33 cellular contexts compared by ENCODE assay signal in genomic region chr12:71752887-71753286, GRCh38.
"Had no signal": no experiment of that assay in that cellular context is flagged by ENCODE, and none has a peak within 500 bp of the region (broad histone marks: within the 10 kb centered on the region; RNA-seq: fewer than 3 reads in every experiment).

No MANE protein-coding gene starts in this region.

- H3K27me3 ChIP-seq: ascending aorta, colonic mucosa, dorsolateral prefrontal cortex, ovary, thyroid gland, upper lobe of left lung, vagina had no signal

- H3K4me3 ChIP-seq: adrenal gland, ascending aorta, cardiac muscle cell, colonic mucosa, dorsolateral prefrontal cortex, heart left ventricle, ovary, psoas muscle, smooth muscle cell, stomach, thyroid gland, upper lobe of left lung, vagina had no signal

- H3K36me3 ChIP-seq: adrenal gland, cardiac muscle cell, colonic mucosa, ovary, thyroid gland, vagina had no signal

- ATAC-seq: activated T-cell treated with anti-CD3 and anti-CD28 coated beads, Interleukin-2, amount 50 U/mL, for 72 hours; heart left ventricle; left colon; psoas muscle; stimulated activated naive B cell treated with anti-CD40 and anti-IgM and Interleukin-4, amounts not matched to agents 10 μg/mL and 1 μg/mL and 100 μg/mL, for 72 hours; T-helper 17 cell had no signal

- DNase-seq: activated CD4-positive, alpha-beta T cell treated with anti-CD3 and anti-CD28 coated beads for 4 hours; activated CD4-positive, alpha-beta T cell treated with anti-CD3 and anti-CD28 coated beads, Interleukin-2, amount 50 U/mL, for 4 hours; activated CD4-positive, CD25-positive, alpha-beta regulatory T cell; activated naive CD4-positive, alpha-beta T cell treated with Interleukin-2 at 50 U/mL for 16 hours; activated T-cell treated with anti-CD3 and anti-CD28 coated beads for 4 hours; activated T-cell treated with anti-CD3 and anti-CD28 coated beads, Interleukin-2, amount 50 U/mL, for 72 hours; adrenal gland; cerebellar nuclear complex; colonic mucosa; dorsolateral prefrontal cortex; effector memory CD4-positive, alpha-beta T cell; heart left ventricle; hypothalamus; immature natural killer cell; kidney; left colon; naive B cell; nephron progenitor cell; ovary; psoas muscle; stimulated activated CD4-positive, alpha-beta T cell treated with anti-CD3 and anti-CD28 coated beads, Interleukin-1b, Interleukin-23, amount 100 ng/mL, for 48 hours; stimulated activated CD4-positive, alpha-beta T cell treated with anti-CD3 and anti-CD28 coated beads, Interleukin-4, amount 100 ng/mL, for 4 hours; stimulated activated CD8-positive, alpha-beta memory T cell treated with anti-CD3 and anti-CD28 coated beads, Interleukin-4, amount 100 ng/mL, for 48 hours; stimulated activated naive B cell treated with anti-CD40 and anti-IgM and Interleukin-4, amounts not matched to agents 10 μg/mL and 1 μg/mL and 100 μg/mL, for 72 hours; stomach; T-helper 17 cell; T1000; thyroid gland; upper lobe of left lung had no signal

- H3K9me3 ChIP-seq: adrenal gland, ascending aorta, colonic mucosa, ovary, psoas muscle, stomach, thyroid gland, vagina had no signal

- H3K27ac ChIP-seq: adrenal gland, ascending aorta, cardiac muscle cell, colonic mucosa, dorsolateral prefrontal cortex, heart left ventricle, ovary, psoas muscle, stomach, thyroid gland, upper lobe of left lung, vagina had no signal

- H3K4me2 ChIP-seq: smooth muscle cell had no signal

- H3K4me1 ChIP-seq: colonic mucosa had no signal
